ENCODE assay signal across 8 cellular contexts in genomic region chr17:38605852-38606645, GRCh38.
DNase-seq lines count a peak whose midpoint lies in the region; ATAC-seq and TF ChIP-seq lines count a peak whose summit lies in the region.

TSS of gene SRCIN1 (minus strand) at chr17:38605952. CDS start at chr17:38605705, 247 bp downstream.

- peak; percentile 100 for TF ChIP-seq CTCF in LNCAP (IDR thresholded peaks at IDR 0.05)
- peak; percentile 96 for TF ChIP-seq CTCF in SU-DHL-6 (IDR thresholded peaks at IDR 0.05; ENCODE audit: insufficient read depth, low read length, poor library complexity, severe bottlenecking)

- H3K4me3 ChIP-seq in SU-DHL-6 (ENCODE audit: insufficient read depth, low read length, poor library complexity, severe bottlenecking) (peak within 1 kb of the TSS; percentile 69), iPS-20b (ENCODE audit: low read length) (peak within 1 kb of the TSS; percentile 66)

- no peaks in the 10 kb centered on the region for H3K9me3 ChIP-seq in SU-DHL-6 (ENCODE audit: insufficient read depth, low read length)
- no peaks in the 10 kb centered on the region for H3K9me3 ChIP-seq in iPS-20b (ENCODE audit: insufficient read depth, low read depth, low read length)

- H3K27me3 ChIP-seq in SU-DHL-6 (ENCODE audit: low read length) (no peaks in the 10 kb centered on the region), iPS-20b (ENCODE audit: insufficient read depth, low read length) (peaks cover 60% of the 10 kb centered on the region)

- H3K4me2 ChIP-seq in SU-DHL-6 (ENCODE audit: low read depth, low read length, poor library complexity, severe bottlenecking), result peak within 1 kb of the TSS; percentile 84

- H3K27ac ChIP-seq in SU-DHL-6 (ENCODE audit: low read depth, low read length), result no peak within 1 kb of the TSS
- no peak within 1 kb of the TSS for H3K27ac ChIP-seq in iPS-20b (ENCODE audit: low read length)

- DNase-seq in DMS53 treated with DMSO at 0.1 percent for 48 hours (lab: John Stamatoyannopoulos, UW; ENCODE audit: unreplicated experiment), result peak; percentile 50
- DNase-seq in astrocyte of the hippocampus (ENCODE audit: low read depth, low spot score), result peak; percentile 63
- peak; percentile 48 for DNase-seq in stimulated activated CD4-positive, alpha-beta T cell treated with anti-CD3 and anti-CD28 coated beads, Interleukin-12 subunit alpha, Interleukin-12 subunit beta, amount 100 ng/mL, for 4 hours

- no peaks in the 10 kb centered on the region for H3K79me2 ChIP-seq in SU-DHL-6 (ENCODE audit: insufficient read depth, low read length)

- peaks cover 35% of the 10 kb centered on the region for H3K4me1 ChIP-seq in iPS-20b (ENCODE audit: insufficient read depth, low read length)

- no peaks in the 10 kb centered on the region for H3K9me2 ChIP-seq in SU-DHL-6 (replicated peaks; ENCODE audit: insufficient read depth, low read length)

- ATAC-seq in GM21576 (IDR thresholded peaks at IDR 0.05; ENCODE audit: unreplicated experiment) (no peak), HG03025 (IDR thresholded peaks at IDR 0.05; ENCODE audit: low FRiP score, unreplicated experiment) (no peak)

- no peaks in the 10 kb centered on the region for H4K20me1 ChIP-seq in SU-DHL-6 (ENCODE audit: low read depth, low read length)

- H3K9ac ChIP-seq in SU-DHL-6 (ENCODE audit: low read length) (peak within 1 kb of the TSS; percentile 71), iPS-20b (ENCODE audit: low read depth, low read length) (peak within 1 kb of the TSS; percentile 57; the same call in 1 of the 2 replicates)

- peak within 1 kb of the TSS; percentile 85 for H2AFZ ChIP-seq in SU-DHL-6 (ENCODE audit: low read depth, low read length, severe bottlenecking)

- H3K36me3 ChIP-seq in SU-DHL-6 (ENCODE audit: low read length) (no peaks in the 10 kb centered on the region), iPS-20b (ENCODE audit: insufficient read depth, low read depth, low read length) (no peaks in the 10 kb centered on the region)

- no peaks in the 10 kb centered on the region for H3F3A ChIP-seq in SU-DHL-6 (ENCODE audit: insufficient read depth)
